Comparison of ENCODE assay signal across 17 cellular contexts in genomic region chr17:83058478-83059167, GRCh38. TPM values are rescaled to one million over a fixed set of nuclear protein-coding genes. Genes with fewer than 3 reads are reported as not detected.
A peak's percentile ranks its signal among the peaks of the same experiment; 100 is the strongest.
DNase-seq lines count a peak whose midpoint lies in the region; ATAC-seq and TF ChIP-seq lines count a peak whose summit lies in the region.
"Had no signal": no experiment of that assay in that cellular context is flagged by ENCODE, and none has a peak within 500 bp of the region (broad histone marks: within the 10 kb centered on the region; RNA-seq: fewer than 3 reads in every experiment).

No MANE protein-coding gene starts in this region.

- H3K4me1 Mint-ChIP-seq in activated CD4-positive, alpha-beta memory T cell treated with anti-CD3 and anti-CD28 coated beads, Interleukin-2, amount 10 ng/mL, durations not matched to agents 7 days and 5 days: peaks cover 11% of the 10 kb centered on the region
- H3K4me1 Mint-ChIP-seq in activated CD4-positive, alpha-beta memory T cell treated with anti-CD3 and anti-CD28 coated beads for 36 hours (ENCODE audit: low read depth): peaks cover 6% of the 10 kb centered on the region
- H3K4me1 Mint-ChIP-seq in activated B cell treated with CpG ODN at 0.5 μM for 24 hours: peaks cover 7% of the 10 kb centered on the region
- peaks cover 5 to 6% of the 10 kb centered on the region in 2 donors for H3K4me1 Mint-ChIP-seq in stimulated activated naive B cell treated with anti-CD40 and anti-IgM and Interleukin-4, amounts not matched to agents 10 μg/mL and 1 μg/mL and 100 μg/mL, for 72 hours

- H3K27me3 Mint-ChIP-seq in activated CD4-positive, alpha-beta memory T cell treated with anti-CD3 and anti-CD28 coated beads, Interleukin-2, amount 10 ng/mL, durations not matched to agents 7 days and 5 days: peaks cover 5% of the 10 kb centered on the region
- no peaks in the 10 kb centered on the region for H3K27me3 Mint-ChIP-seq in activated CD4-positive, alpha-beta memory T cell treated with anti-CD3 and anti-CD28 coated beads for 36 hours
- peaks cover 7% of the 10 kb centered on the region for H3K27me3 Mint-ChIP-seq in activated B cell treated with CpG ODN at 0.5 μM for 24 hours
- peaks cover 9 to 22% of the 10 kb centered on the region in 2 donors for H3K27me3 Mint-ChIP-seq in stimulated activated naive B cell treated with anti-CD40 and anti-IgM and Interleukin-4, amounts not matched to agents 10 μg/mL and 1 μg/mL and 100 μg/mL, for 72 hours

- DNase-seq in activated CD4-positive, alpha-beta memory T cell treated with anti-CD3 and anti-CD28 coated beads, Interleukin-2, amount 10 ng/mL, durations not matched to agents 7 days and 5 days: peak; percentile 12
- no peak for DNase-seq in activated CD4-positive, alpha-beta memory T cell treated with anti-CD3 and anti-CD28 coated beads for 36 hours
- DNase-seq in activated B cell treated with CpG ODN at 0.5 μM for 24 hours: peak; percentile 12
- DNase-seq in islet precursor cell: peak; percentile 43
- DNase-seq in stimulated activated naive B cell treated with anti-CD40 and anti-IgM and Interleukin-4, amounts not matched to agents 10 μg/mL and 1 μg/mL and 100 μg/mL, for 72 hours: peak; percentile 0
- no peak for DNase-seq in NOMO-1 treated with dmso at 0.1 percent for 144 hours (lab: John Stamatoyannopoulos, UW; ENCODE audit: unreplicated experiment)
- DNase-seq in GF-D8 (lab: John Stamatoyannopoulos, UW): no peak
- DNase-seq: activated naive CD4-positive, alpha-beta T cell treated with Interleukin-2 at 50 U/mL for 16 hours; DMS153; NCI-H2029 treated with DMSO at 0.1 percent for 48 hours; SHP77; small intestine; stimulated activated CD4-positive, alpha-beta T cell treated with anti-CD3 and anti-CD28 coated beads, Interleukin-4, amount 100 ng/mL, for 24 hours had no signal

- no peak overlapping the region for H3K4me3 Mint-ChIP-seq in activated CD4-positive, alpha-beta memory T cell treated with anti-CD3 and anti-CD28 coated beads, Interleukin-2, amount 10 ng/mL, durations not matched to agents 7 days and 5 days
- no peak overlapping the region for H3K4me3 Mint-ChIP-seq in activated CD4-positive, alpha-beta memory T cell treated with anti-CD3 and anti-CD28 coated beads for 36 hours
- no peak overlapping the region for H3K4me3 Mint-ChIP-seq in activated B cell treated with CpG ODN at 0.5 μM for 24 hours
- no peak overlapping the region for H3K4me3 Mint-ChIP-seq in stimulated activated naive B cell treated with anti-CD40 and anti-IgM and Interleukin-4, amounts not matched to agents 10 μg/mL and 1 μg/mL and 100 μg/mL, for 72 hours
- H3K4me3 Mint-ChIP-seq: dendritic cell treated with granulocyte-macrophage colony-stimulating factor and Interleukin-4, amounts not matched to agents 40 ng/mL and 50 ng/mL, for 4 days; T-helper 1 cell treated with Interleukin-12 subunit alpha and Interleukin-12 subunit beta and Interleukin-4 antibody, amounts not matched to agents 30 μg/mL and 1 μg/mL, for 36 hours had no signal

- no peak overlapping the region for H3K27ac Mint-ChIP-seq in activated CD4-positive, alpha-beta memory T cell treated with anti-CD3 and anti-CD28 coated beads, Interleukin-2, amount 10 ng/mL, durations not matched to agents 7 days and 5 days
- no peak overlapping the region for H3K27ac Mint-ChIP-seq in activated CD4-positive, alpha-beta memory T cell treated with anti-CD3 and anti-CD28 coated beads for 36 hours
- no peak overlapping the region for H3K27ac Mint-ChIP-seq in activated B cell treated with CpG ODN at 0.5 μM for 24 hours
- no peak overlapping the region for H3K27ac Mint-ChIP-seq in stimulated activated naive B cell treated with anti-CD40 and anti-IgM and Interleukin-4, amounts not matched to agents 10 μg/mL and 1 μg/mL and 100 μg/mL, for 72 hours
- H3K27ac Mint-ChIP-seq: T-helper 1 cell treated with Interleukin-12 subunit alpha and Interleukin-12 subunit beta and Interleukin-4 antibody, amounts not matched to agents 30 μg/mL and 1 μg/mL, for 36 hours had no signal

- H3K36me3 Mint-ChIP-seq in activated CD4-positive, alpha-beta memory T cell treated with anti-CD3 and anti-CD28 coated beads, Interleukin-2, amount 10 ng/mL, durations not matched to agents 7 days and 5 days (ENCODE audit: low read depth): no peaks in the 10 kb centered on the region
- no peaks in the 10 kb centered on the region for H3K36me3 Mint-ChIP-seq in activated CD4-positive, alpha-beta memory T cell treated with anti-CD3 and anti-CD28 coated beads for 36 hours
- no peaks in the 10 kb centered on the region for H3K36me3 Mint-ChIP-seq in activated B cell treated with CpG ODN at 0.5 μM for 24 hours (ENCODE audit: low read depth)
- H3K36me3 Mint-ChIP-seq in stimulated activated naive B cell treated with anti-CD40 and anti-IgM and Interleukin-4, amounts not matched to agents 10 μg/mL and 1 μg/mL and 100 μg/mL, for 72 hours: no peaks in the 10 kb centered on the region

- intact Hi-C loops in activated CD4-positive, alpha-beta memory T cell treated with anti-CD3 and anti-CD28 coated beads for 36 hours (cut with micrococcal nuclease): loop anchor here (10.0 kb wide), 1 partner anchor 174 kb away; no protein-coding TSS in a partner anchor
- intact Hi-C loops in activated B cell treated with CpG ODN at 0.5 μM for 24 hours (cut with micrococcal nuclease): loop anchor here (10.0 kb wide), 1 partner anchor 274 kb away; no protein-coding TSS in a partner anchor

- POLR2A ChIA-PET in activated CD4-positive, alpha-beta memory T cell treated with anti-CD3 and anti-CD28 coated beads, Interleukin-2, amount 10 ng/mL, durations not matched to agents 7 days and 5 days (lab: Charles Lee): interaction anchor here (1.5 kb wide), 1 partner anchor 9 kb away, joined by 4 read pairs; no protein-coding TSS in a partner anchor
- POLR2A ChIA-PET in activated CD4-positive, alpha-beta memory T cell treated with anti-CD3 and anti-CD28 coated beads for 36 hours (lab: Charles Lee): no interaction called here
- POLR2A ChIA-PET in activated B cell treated with CpG ODN at 0.5 μM for 24 hours (lab: Charles Lee): no interaction called here

- CTCF ChIA-PET in activated CD4-positive, alpha-beta memory T cell treated with anti-CD3 and anti-CD28 coated beads, Interleukin-2, amount 10 ng/mL, durations not matched to agents 7 days and 5 days (lab: Charles Lee): no interaction called here
- CTCF ChIA-PET in activated CD4-positive, alpha-beta memory T cell treated with anti-CD3 and anti-CD28 coated beads for 36 hours (lab: Charles Lee): no interaction called here
- CTCF ChIA-PET in activated B cell treated with CpG ODN at 0.5 μM for 24 hours (lab: Charles Lee): no interaction called here

- no peak for TF ChIP-seq CTCF in activated B cell treated with CpG ODN at 0.5 μM for 24 hours (IDR thresholded peaks at IDR 0.05)

- H3K9me3 Mint-ChIP-seq in activated CD4-positive, alpha-beta memory T cell treated with anti-CD3 and anti-CD28 coated beads, Interleukin-2, amount 10 ng/mL, durations not matched to agents 7 days and 5 days: no peaks in the 10 kb centered on the region
- H3K9me3 Mint-ChIP-seq in activated CD4-positive, alpha-beta memory T cell treated with anti-CD3 and anti-CD28 coated beads for 36 hours: no peaks in the 10 kb centered on the region
- H3K9me3 Mint-ChIP-seq in activated B cell treated with CpG ODN at 0.5 μM for 24 hours: no peaks in the 10 kb centered on the region
- H3K9me3 Mint-ChIP-seq in stimulated activated naive B cell treated with anti-CD40 and anti-IgM and Interleukin-4, amounts not matched to agents 10 μg/mL and 1 μg/mL and 100 μg/mL, for 72 hours: no peaks in the 10 kb centered on the region
- H3K9me3 Mint-ChIP-seq: dendritic cell treated with granulocyte-macrophage colony-stimulating factor and Interleukin-4, amounts not matched to agents 40 ng/mL and 50 ng/mL, for 4 days; T-helper 1 cell treated with Interleukin-12 subunit alpha and Interleukin-12 subunit beta and Interleukin-4 antibody, amounts not matched to agents 30 μg/mL and 1 μg/mL, for 36 hours had no signal

- ATAC-seq in activated B cell treated with CpG ODN at 0.5 μM for 24 hours (ENCODE audit: low read depth): no peak
- ATAC-seq in stimulated activated naive B cell treated with anti-CD40 and anti-IgM and Interleukin-4, amounts not matched to agents 10 μg/mL and 1 μg/mL and 100 μg/mL, for 72 hours (replicated peaks): no peak
- ATAC-seq in HG02759 (IDR thresholded peaks at IDR 0.05; ENCODE audit: unreplicated experiment): no peak
- ATAC-seq: body of pancreas had no signal

RNA-seq across cellular contexts. Expression of gene METRNL, which starts 20.8 kb away (rescaled TPM):
- 10 to 100 TPM; 27.3 to 28.1 TPM for total RNA-seq in activated CD4-positive, alpha-beta memory T cell treated with anti-CD3 and anti-CD28 coated beads, Interleukin-2, amount 10 ng/mL, durations not matched to agents 7 days and 5 days
- total RNA-seq in activated CD4-positive, alpha-beta memory T cell treated with anti-CD3 and anti-CD28 coated beads for 36 hours: 10 to 100 TPM; 62.8 to 71.1 TPM
- total RNA-seq in activated B cell treated with CpG ODN at 0.5 μM for 24 hours: 10.7 and 11.7 TPM in 2 replicates

Comparison
In these comparisons a context has a peak if more than half of its experiments do, and no peak if none do; other contexts are left out.
1. DNase-seq: peak in activated CD4-positive, alpha-beta memory T cell treated with anti-CD3 and anti-CD28 coated beads, Interleukin-2, amount 10 ng/mL, durations not matched to agents 7 days and 5 days (single experiment), activated B cell treated with CpG ODN at 0.5 μM for 24 hours (single experiment), islet precursor cell (single experiment) and stimulated activated naive B cell treated with anti-CD40 and anti-IgM and Interleukin-4, amounts not matched to agents 10 μg/mL and 1 μg/mL and 100 μg/mL, for 72 hours (single experiment); none in activated CD4-positive, alpha-beta memory T cell treated with anti-CD3 and anti-CD28 coated beads for 36 hours (single experiment), NOMO-1 treated with dmso at 0.1 percent for 144 hours (single experiment) and GF-D8 (single experiment).